In the genomic region with DNA sequence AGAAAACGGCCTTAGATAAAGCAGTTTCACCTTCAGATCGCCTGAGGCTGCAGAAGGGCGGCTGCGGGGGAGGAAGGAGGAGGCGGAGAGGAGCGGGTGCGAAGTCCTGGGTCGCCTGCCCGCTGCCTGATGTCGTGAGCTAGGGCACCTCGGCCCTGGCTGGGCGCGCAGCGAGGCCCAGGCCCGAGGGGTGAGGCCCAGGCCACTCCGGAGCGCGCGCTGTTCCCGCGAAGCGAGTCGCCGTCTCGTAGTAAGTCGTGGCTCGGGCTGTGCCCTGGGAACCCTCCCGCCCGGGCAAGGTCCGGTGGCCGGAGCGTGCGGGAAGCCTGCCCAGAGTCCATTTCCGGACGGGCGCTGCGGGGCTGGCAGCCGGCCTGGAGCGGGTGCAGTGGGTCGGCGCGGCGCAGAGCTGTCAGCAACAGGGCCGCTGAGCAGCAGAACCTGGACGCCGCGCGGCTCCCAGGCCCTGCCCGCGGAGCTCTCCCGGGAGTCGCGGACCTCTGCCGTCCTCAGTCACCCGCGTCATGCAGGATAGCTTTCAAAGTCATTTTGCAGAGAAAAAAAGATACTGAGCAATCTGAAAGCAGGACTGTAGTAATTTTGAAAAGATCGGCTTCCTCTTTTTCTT, we compare ENCODE assay signal across 1 cellular context.
TF ChIP-seq lines count a peak whose summit lies in the region.

No MANE protein-coding gene starts in this region.

TF ChIP-seq in HepG2, 621 proteins besides CTCF, POLR2A, EP300 and RAD21 (continued from another document):
- TF ChIP-seq ATF2 (CRISPR knock-in tag; IDR thresholded peaks at IDR 0.05), result peak; percentile 12; the same call in 1 of the 2 replicates
- TF ChIP-seq, protein P1, sequence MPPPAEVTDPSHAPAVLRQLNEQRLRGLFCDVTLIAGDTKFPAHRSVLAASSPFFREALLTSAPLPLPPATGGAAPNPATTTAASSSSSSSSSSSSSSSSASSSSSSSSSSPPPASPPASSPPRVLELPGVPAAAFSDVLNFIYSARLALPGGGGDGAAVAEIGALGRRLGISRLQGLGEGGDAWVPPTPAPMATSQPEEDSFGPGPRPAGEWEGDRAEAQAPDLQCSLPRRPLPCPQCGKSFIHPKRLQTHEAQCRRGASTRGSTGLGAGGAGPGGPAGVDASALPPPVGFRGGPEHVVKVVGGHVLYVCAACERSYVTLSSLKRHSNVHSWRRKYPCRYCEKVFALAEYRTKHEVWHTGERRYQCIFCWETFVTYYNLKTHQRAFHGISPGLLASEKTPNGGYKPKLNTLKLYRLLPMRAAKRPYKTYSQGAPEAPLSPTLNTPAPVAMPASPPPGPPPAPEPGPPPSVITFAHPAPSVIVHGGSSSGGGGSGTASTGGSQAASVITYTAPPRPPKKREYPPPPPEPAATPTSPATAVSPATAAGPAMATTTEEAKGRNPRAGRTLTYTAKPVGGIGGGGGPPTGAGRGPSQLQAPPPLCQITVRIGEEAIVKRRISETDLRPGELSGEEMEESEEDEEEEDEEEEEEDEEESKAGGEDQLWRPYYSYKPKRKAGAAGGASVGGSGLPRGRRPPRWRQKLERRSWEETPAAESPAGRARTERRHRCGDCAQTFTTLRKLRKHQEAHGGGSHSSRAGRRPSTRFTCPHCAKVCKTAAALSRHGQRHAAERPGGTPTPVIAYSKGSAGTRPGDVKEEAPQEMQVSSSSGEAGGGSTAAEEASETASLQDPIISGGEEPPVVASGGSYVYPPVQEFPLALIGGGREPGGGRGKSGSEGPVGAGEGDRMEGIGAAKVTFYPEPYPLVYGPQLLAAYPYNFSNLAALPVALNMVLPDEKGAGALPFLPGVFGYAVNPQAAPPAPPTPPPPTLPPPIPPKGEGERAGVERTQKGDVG (CRISPR knock-in tag; IDR thresholded peaks at IDR 0.05; ENCODE audit: borderline replicate concordance), result no peak
- TF ChIP-seq, protein P2, sequence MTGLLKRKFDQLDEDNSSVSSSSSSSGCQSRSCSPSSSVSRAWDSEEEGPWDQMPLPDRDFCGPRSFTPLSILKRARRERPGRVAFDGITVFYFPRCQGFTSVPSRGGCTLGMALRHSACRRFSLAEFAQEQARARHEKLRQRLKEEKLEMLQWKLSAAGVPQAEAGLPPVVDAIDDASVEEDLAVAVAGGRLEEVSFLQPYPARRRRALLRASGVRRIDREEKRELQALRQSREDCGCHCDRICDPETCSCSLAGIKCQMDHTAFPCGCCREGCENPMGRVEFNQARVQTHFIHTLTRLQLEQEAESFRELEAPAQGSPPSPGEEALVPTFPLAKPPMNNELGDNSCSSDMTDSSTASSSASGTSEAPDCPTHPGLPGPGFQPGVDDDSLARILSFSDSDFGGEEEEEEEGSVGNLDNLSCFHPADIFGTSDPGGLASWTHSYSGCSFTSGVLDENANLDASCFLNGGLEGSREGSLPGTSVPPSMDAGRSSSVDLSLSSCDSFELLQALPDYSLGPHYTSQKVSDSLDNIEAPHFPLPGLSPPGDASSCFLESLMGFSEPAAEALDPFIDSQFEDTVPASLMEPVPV (CRISPR knock-in tag; IDR thresholded peaks at IDR 0.05), result no peak; the same call in 1 of the 2 replicates
- 0 out of 2 replicates have a peak, but pooled peaks have one; percentile 57 for TF ChIP-seq ZSCAN12 (CRISPR knock-in tag; IDR thresholded peaks at IDR 0.05)
- TF ChIP-seq TRIM24 (CRISPR knock-in tag; IDR thresholded peaks at IDR 0.05), result no peak
- TF ChIP-seq ZNF746 (CRISPR knock-in tag; IDR thresholded peaks at IDR 0.05), result peak; percentile 44; the same call in 1 of the 2 replicates
- no peak for TF ChIP-seq ZNF484 (CRISPR knock-in tag; IDR thresholded peaks at IDR 0.05; ENCODE audit: borderline replicate concordance, low read depth)
- TF ChIP-seq ZNF138 (CRISPR knock-in tag; IDR thresholded peaks at IDR 0.05; ENCODE audit: low read depth), result no peak
- no peak; the same call in 1 of the 2 replicates for TF ChIP-seq TEF (CRISPR knock-in tag; IDR thresholded peaks at IDR 0.05)
- no peak for TF ChIP-seq ZFP1 (CRISPR knock-in tag; IDR thresholded peaks at IDR 0.05)
- TF ChIP-seq, protein P3, sequence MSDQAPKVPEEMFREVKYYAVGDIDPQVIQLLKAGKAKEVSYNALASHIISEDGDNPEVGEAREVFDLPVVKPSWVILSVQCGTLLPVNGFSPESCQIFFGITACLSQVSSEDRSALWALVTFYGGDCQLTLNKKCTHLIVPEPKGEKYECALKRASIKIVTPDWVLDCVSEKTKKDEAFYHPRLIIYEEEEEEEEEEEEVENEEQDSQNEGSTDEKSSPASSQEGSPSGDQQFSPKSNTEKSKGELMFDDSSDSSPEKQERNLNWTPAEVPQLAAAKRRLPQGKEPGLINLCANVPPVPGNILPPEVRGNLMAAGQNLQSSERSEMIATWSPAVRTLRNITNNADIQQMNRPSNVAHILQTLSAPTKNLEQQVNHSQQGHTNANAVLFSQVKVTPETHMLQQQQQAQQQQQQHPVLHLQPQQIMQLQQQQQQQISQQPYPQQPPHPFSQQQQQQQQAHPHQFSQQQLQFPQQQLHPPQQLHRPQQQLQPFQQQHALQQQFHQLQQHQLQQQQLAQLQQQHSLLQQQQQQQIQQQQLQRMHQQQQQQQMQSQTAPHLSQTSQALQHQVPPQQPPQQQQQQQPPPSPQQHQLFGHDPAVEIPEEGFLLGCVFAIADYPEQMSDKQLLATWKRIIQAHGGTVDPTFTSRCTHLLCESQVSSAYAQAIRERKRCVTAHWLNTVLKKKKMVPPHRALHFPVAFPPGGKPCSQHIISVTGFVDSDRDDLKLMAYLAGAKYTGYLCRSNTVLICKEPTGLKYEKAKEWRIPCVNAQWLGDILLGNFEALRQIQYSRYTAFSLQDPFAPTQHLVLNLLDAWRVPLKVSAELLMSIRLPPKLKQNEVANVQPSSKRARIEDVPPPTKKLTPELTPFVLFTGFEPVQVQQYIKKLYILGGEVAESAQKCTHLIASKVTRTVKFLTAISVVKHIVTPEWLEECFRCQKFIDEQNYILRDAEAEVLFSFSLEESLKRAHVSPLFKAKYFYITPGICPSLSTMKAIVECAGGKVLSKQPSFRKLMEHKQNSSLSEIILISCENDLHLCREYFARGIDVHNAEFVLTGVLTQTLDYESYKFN (CRISPR knock-in tag; conservative IDR thresholded peaks at IDR 0.05), result peak; percentile 62; the same call in 1 of the 2 replicates
- TF ChIP-seq SP1 (IDR thresholded peaks at IDR 0.05), result no peak
- no peak for TF ChIP-seq SP1 (CRISPR knock-in tag; IDR thresholded peaks at IDR 0.05)
- TF ChIP-seq, protein P4, sequence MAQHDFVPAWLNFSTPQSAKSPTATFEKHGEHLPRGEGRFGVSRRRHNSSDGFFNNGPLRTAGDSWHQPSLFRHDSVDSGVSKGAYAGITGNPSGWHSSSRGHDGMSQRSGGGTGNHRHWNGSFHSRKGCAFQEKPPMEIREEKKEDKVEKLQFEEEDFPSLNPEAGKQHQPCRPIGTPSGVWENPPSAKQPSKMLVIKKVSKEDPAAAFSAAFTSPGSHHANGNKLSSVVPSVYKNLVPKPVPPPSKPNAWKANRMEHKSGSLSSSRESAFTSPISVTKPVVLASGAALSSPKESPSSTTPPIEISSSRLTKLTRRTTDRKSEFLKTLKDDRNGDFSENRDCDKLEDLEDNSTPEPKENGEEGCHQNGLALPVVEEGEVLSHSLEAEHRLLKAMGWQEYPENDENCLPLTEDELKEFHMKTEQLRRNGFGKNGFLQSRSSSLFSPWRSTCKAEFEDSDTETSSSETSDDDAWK (CRISPR knock-in tag; IDR thresholded peaks at IDR 0.05), result no peak
- TF ChIP-seq HNF1A (IDR thresholded peaks at IDR 0.05; ENCODE audit: low read depth), result no peak
- peak; percentile 63; the same call in 1 of the 2 replicates for TF ChIP-seq HNF1A (CRISPR knock-in tag; IDR thresholded peaks at IDR 0.05; ENCODE audit: borderline replicate concordance)
- TF ChIP-seq TBX3 (IDR thresholded peaks at IDR 0.05; ENCODE audit: borderline replicate concordance), result no peak
TF ChIP-seq in HepG2: peak in this region for 249.
